ENCODE assay signal across 1 cellular context in the genomic region with DNA sequence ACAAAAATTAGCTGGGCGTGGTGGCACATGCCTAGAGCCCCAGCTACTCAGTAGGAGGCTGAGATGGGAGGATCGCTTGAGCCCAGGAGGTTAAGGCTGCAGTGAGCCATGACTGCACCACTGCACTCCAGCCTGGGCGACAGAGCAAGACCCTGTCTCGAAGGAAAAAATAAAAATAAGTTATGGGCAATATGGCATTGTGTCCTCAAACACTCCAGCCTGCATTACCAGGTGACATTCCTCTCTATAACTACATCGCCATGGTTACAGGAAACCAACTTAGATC. TPM values are rescaled to one million over a fixed set of nuclear protein-coding genes. Genes with fewer than 3 reads are reported as not detected.
"Had no signal": no experiment of that assay in that cellular context is flagged by ENCODE, and none has a peak within 500 bp of the region (broad histone marks: within the 10 kb centered on the region; RNA-seq: fewer than 3 reads in every experiment).

No MANE protein-coding gene starts in this region.

RNA-seq across cellular contexts. Expression of a gene that starts 40.1 kb away (rescaled TPM):
- total RNA-seq: Right ventricle myocardium inferior had no signal
